Comparison of ENCODE assay signal across 2 cellular contexts in genomic region chr22:27959335-27960090, GRCh38.
TF ChIP-seq lines count a peak whose summit lies in the region.

No MANE protein-coding gene starts in this region.

TF ChIP-seq in liver, 16 proteins besides CTCF, POLR2A, EP300 and RAD21 (continued from another document):
- TF ChIP-seq ATF3 (IDR thresholded peaks at IDR 0.05) (peak; percentile 10), ZBTB33 (IDR thresholded peaks at IDR 0.05) (peak; percentile 48), EGR1 (IDR thresholded peaks at IDR 0.05; ENCODE audit: low read depth in 2 of 2) (no peak), HNF4G (IDR thresholded peaks at IDR 0.05) (peak; percentile 40), RXRA (IDR thresholded peaks at IDR 0.05) (peak; percentile 93 to 97), REST (IDR thresholded peaks at IDR 0.05) (peak; percentile 43), NR2F2 (IDR thresholded peaks at IDR 0.05) (peak; percentile 44), TAF1 (conservative IDR thresholded peaks at IDR 0.05) (peak; percentile 59), HNF4A (conservative IDR thresholded peaks at IDR 0.05) (peak; percentile 67 to 72), YY1 (IDR thresholded peaks at IDR 0.05) (peak; percentile 56), JUND (IDR thresholded peaks at IDR 0.05) (peak; percentile 61 to 62), SP1 (IDR thresholded peaks at IDR 0.05) (peak; percentile 84), FOXA2 (IDR thresholded peaks at IDR 0.05) (no peak), FOXA1 (IDR thresholded peaks at IDR 0.05) (no peak)

TF ChIP-seq in HepG2, 621 proteins besides CTCF, POLR2A, EP300 and RAD21 (continued from another document):
- no peak for TF ChIP-seq ZHX1 (CRISPR knock-in tag; IDR thresholded peaks at IDR 0.05; ENCODE audit: low read depth)
- no peak for TF ChIP-seq ZNF513 (CRISPR knock-in tag; conservative IDR thresholded peaks at IDR 0.05)
- TF ChIP-seq SP5 (CRISPR knock-in tag; IDR thresholded peaks at IDR 0.05; ENCODE audit: borderline replicate concordance, low read depth), result no peak
- no peak for TF ChIP-seq MEF2D (CRISPR knock-in tag; IDR thresholded peaks at IDR 0.05)
- no peak for TF ChIP-seq ZNF770 (CRISPR knock-in tag; IDR thresholded peaks at IDR 0.05)
- no peak for TF ChIP-seq BRF2 (CRISPR knock-in tag; IDR thresholded peaks at IDR 0.05)
- no peak for TF ChIP-seq HINFP (CRISPR knock-in tag; IDR thresholded peaks at IDR 0.05; ENCODE audit: low read depth)
- no peak for TF ChIP-seq ZNF567 (CRISPR knock-in tag; IDR thresholded peaks at IDR 0.05; ENCODE audit: borderline replicate concordance)
- TF ChIP-seq PCBP1 (IDR thresholded peaks at IDR 0.05; ENCODE audit: borderline replicate concordance, low read depth, low read length), result no peak
- TF ChIP-seq ZNF646 (CRISPR knock-in tag; IDR thresholded peaks at IDR 0.05), result no peak
